ENCODE assay signal across 16 cellular contexts in the genomic region with DNA sequence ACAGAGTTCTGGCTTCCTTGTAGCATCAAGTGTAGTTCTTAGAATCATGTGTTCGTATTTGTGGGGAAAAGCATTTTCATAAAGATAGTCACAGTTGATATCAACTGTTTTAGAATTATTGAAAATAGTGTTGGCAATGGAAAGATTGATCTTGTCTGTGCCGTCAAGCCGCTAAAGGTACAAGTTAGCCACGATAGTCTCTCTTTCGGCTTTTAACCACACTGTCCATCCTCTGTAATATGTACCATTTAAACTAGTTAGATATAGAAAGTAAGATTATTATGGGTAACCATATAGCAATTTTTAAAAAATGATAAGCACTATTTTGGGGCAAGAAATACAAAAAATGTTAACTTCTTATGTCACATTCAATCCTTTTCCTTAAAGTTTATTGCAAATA. TPM values are rescaled to one million over a fixed set of nuclear protein-coding genes. Genes with fewer than 3 reads are reported as not detected.
DNase-seq lines count a peak whose midpoint lies in the region; ATAC-seq, FAIRE-seq and TF ChIP-seq lines count a peak whose summit lies in the region.
"Had no signal": no experiment of that assay in that cellular context is flagged by ENCODE, and none has a peak within 500 bp of the region (broad histone marks: within the 10 kb centered on the region; RNA-seq: fewer than 3 reads in every experiment).

No MANE protein-coding gene starts in this region.

- FAIRE-seq in urothelium cell line (lab: Jason Lieb, UNC): no peak
- FAIRE-seq: A549, GM18507 had no signal

- no peaks in the 10 kb centered on the region for H3K36me3 ChIP-seq in psoas muscle (ENCODE audit: insufficient read depth in 1 of 2, low read depth in 1 of 2)

- H3K9me3 Mint-ChIP-seq in nephron: no peaks in the 10 kb centered on the region
- peaks cover 8 to 62% (median 51%) of the 10 kb centered on the region in 7 donors for H3K9me3 Mint-ChIP-seq in CD14-positive monocyte
- H3K9me3 Mint-ChIP-seq: H9 had no signal

- intact Hi-C loops in psoas muscle (cut with DNase I) (loop anchor here in 1 of 2 donors (10.0 kb wide), 2 partner anchors 63 to 197 kb away; no protein-coding TSS in a partner anchor), CD14-positive monocyte (cut with micrococcal nuclease) (no loop called here)

- TF ChIP-seq CTCF in astrocyte of the spinal cord (IDR thresholded peaks at IDR 0.05; ENCODE audit: low read depth, low read length) (no peak), nephron (IDR thresholded peaks at IDR 0.05; ENCODE audit: unreplicated experiment in 3 of 3) (no peak), psoas muscle (IDR thresholded peaks at IDR 0.05) (no peak), CD14-positive monocyte (IDR thresholded peaks at IDR 0.05) (no peak)

- peaks cover 15% of the 10 kb centered on the region for H3K36me3 Mint-ChIP-seq in nephron (ENCODE audit: low read depth)
- H3K36me3 Mint-ChIP-seq in CD14-positive monocyte: peaks cover 6 to 16% of the 10 kb centered on the region in 2 donors
- H3K36me3 Mint-ChIP-seq: IgD-negative memory B cell had no signal

- no peak overlapping the region for H3K4me3 ChIP-seq in astrocyte of the spinal cord (ENCODE audit: low read depth, low read length)
- H3K4me3 ChIP-seq in psoas muscle: no peak overlapping the region
- H3K4me3 ChIP-seq: A549 had no signal

- H3K4me1 ChIP-seq in psoas muscle: peaks cover 5% of the 10 kb centered on the region
- H3K4me1 ChIP-seq: A549, Caco-2 had no signal

- DNase-seq in astrocyte of the spinal cord (ENCODE audit: low read depth, low spot score): peak; percentile 63
- DNase-seq in psoas muscle: no peak
- no peak for DNase-seq in urothelium cell line (ENCODE audit: low spot score)
- DNase-seq in CD14-positive monocyte (ENCODE audit: low spot score): no peak
- DNase-seq: Caco-2; CD8-positive, alpha-beta memory T cell; DND-41; GOT3; H9 had no signal

- H3K4me1 Mint-ChIP-seq in nephron (peaks cover 62% of the 10 kb centered on the region), CD14-positive monocyte (peaks cover 15% of the 10 kb centered on the region)

- no peaks in the 10 kb centered on the region for H3K9me3 ChIP-seq in psoas muscle
- H3K9me3 ChIP-seq: A549, Caco-2 had no signal

- peak overlapping the region; percentile 70 for H3K27ac ChIP-seq in psoas muscle
- H3K27ac ChIP-seq: A549 had no signal

- in situ Hi-C loops in astrocyte of the spinal cord (cut with HindIII; ENCODE audit: low sequenced_read_pairs): no loop called here

- WGBS in psoas muscle, 3 donors: 70 to 77% (median 75%) methylated on average over 5 of the region's 5 CpGs

- H3K4me3 Mint-ChIP-seq in nephron: peak overlapping the region in 1 of 3 experiments; percentile 77
- peak overlapping the region in 1 of 2 donors; percentile 77 for H3K4me3 Mint-ChIP-seq in CD14-positive monocyte
- H3K4me3 Mint-ChIP-seq: CD8-positive, alpha-beta memory T cell; IgD-negative memory B cell had no signal

- peaks cover 99% of the 10 kb centered on the region for H3K27me3 Mint-ChIP-seq in nephron (ENCODE audit: low read depth)
- H3K27me3 Mint-ChIP-seq in CD14-positive monocyte (ENCODE audit: low read depth in 3 of 3): peaks cover 95 to 99% (median 98%) of the 10 kb centered on the region in 3 donors

- H3K27ac Mint-ChIP-seq in nephron (peak overlapping the region; percentile 89 to 96 (median 93)), CD14-positive monocyte (no peak overlapping the region)
- H3K27ac Mint-ChIP-seq: CD8-positive, alpha-beta memory T cell; H9; IgD-negative memory B cell had no signal

- H3K27me3 ChIP-seq in psoas muscle (ENCODE audit: insufficient read depth in 3 of 3, low read length in 2 of 3): peaks cover 0 to 52% (median 14%) of the 10 kb centered on the region in 3 donors

- ATAC-seq in psoas muscle (no peak), GM18867 (IDR thresholded peaks at IDR 0.05; ENCODE audit: unreplicated experiment) (no peak)
- ATAC-seq: A549 had no signal

RNA-seq across cellular contexts. Expression of a gene that starts 8.7 kb away (rescaled TPM):
- total RNA-seq in psoas muscle: 1 to 10 TPM; 3.5 to 7.3 (median 5.1) TPM
- 10 to 100 TPM in 1 of 3 donors, 1 to 10 TPM in 2; 2.3 to 10.2 (median 3.5) TPM for polyA plus RNA-seq in psoas muscle
- not detected for polyA plus RNA-seq in CD14-positive monocyte
- total RNA-seq: Caco-2; CD8-positive, alpha-beta memory T cell; H9; HT1080 had no signal
- polyA plus RNA-seq: AG04450; CD8-positive, alpha-beta memory T cell; IgD-negative memory B cell had no signal

RNA-seq across cellular contexts. Expression of a gene that starts 11.6 kb away (rescaled TPM):
- under 1 TPM; 0.15 to 0.73 (median 0.57) TPM for total RNA-seq in psoas muscle
- under 1 TPM; 0.10 to 1.00 (median 0.13) TPM for polyA plus RNA-seq in psoas muscle
- polyA plus RNA-seq in CD14-positive monocyte: not detected
- total RNA-seq: Caco-2; CD8-positive, alpha-beta memory T cell; H9; HT1080 had no signal
- polyA plus RNA-seq: A549; AG04450; CD8-positive, alpha-beta memory T cell; IgD-negative memory B cell had no signal

Comparison
In these comparisons a context has a peak if more than half of its experiments do, and no peak if none do; other contexts are left out.
1. H3K27ac Mint-ChIP-seq: peak in nephron (3 of 3); none in CD14-positive monocyte (0 of 7).